31 cellular contexts compared by ENCODE assay signal in the genomic region with DNA sequence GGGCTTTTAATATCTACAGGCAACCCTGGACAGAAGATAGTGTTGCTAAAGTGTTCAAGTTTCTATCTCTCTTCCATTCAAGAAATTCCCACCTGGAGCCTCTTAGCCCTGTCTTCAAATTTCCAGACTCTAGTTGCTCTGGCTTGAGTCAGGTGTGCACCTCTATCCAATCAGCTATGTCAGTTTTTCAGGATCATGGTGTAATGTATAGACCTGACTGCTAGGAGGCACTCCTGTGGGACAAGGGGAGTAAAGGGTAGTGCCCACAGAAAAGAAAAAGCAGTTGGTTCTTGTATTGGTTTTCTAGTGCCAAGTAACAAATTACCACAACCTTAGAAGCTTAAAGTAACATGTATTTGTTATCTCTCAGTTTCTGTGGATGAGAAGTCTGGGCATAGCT. TPM values are rescaled to one million over a fixed set of nuclear protein-coding genes. Genes with fewer than 3 reads are reported as not detected.
DNase-seq lines count a peak whose midpoint lies in the region; ATAC-seq, FAIRE-seq and TF ChIP-seq lines count a peak whose summit lies in the region.
"Had no signal": no experiment of that assay in that cellular context is flagged by ENCODE, and none has a peak within 500 bp of the region (broad histone marks: within the 10 kb centered on the region; RNA-seq: fewer than 3 reads in every experiment).

No MANE protein-coding gene starts in this region.

- POLR2A ChIA-PET in H1 (lab: Charles Lee; ENCODE audit: partially characterized antibody), result no interaction called here

- H2BK5ac ChIP-seq in H1 (ENCODE audit: low read depth, low read length), result no peak overlapping the region

- H4K91ac ChIP-seq in H1 (replicated peaks; ENCODE audit: insufficient read length, low read length), result no peak overlapping the region

- H3K4me3 ChIP-seq in GM23338, result no peak overlapping the region
- H3K4me3 ChIP-seq in H1 (ENCODE audit: extremely low read depth in 1 of 4, insufficient read depth in 2 of 4, low read depth in 3 of 4, low read length in 4 of 4), result no peak overlapping the region
- H3K4me3 ChIP-seq in mucosa of rectum (ENCODE audit: low read length in 2 of 2), result no peak overlapping the region
- H3K4me3 ChIP-seq: BLaER1, gastrocnemius medialis, SJCRH30, upper lobe of left lung had no signal

- no peak overlapping the region for H3K18ac ChIP-seq in H1 (ENCODE audit: extremely low read depth, low read length)

- DNase-seq in GM23338 (ENCODE audit: low spot score) (peak; percentile 51), NCI-H82 treated with DMSO at 0.1 percent for 48 hours (lab: John Stamatoyannopoulos, UW; ENCODE audit: unreplicated experiment) (peak; percentile 62), H1 (ENCODE audit: low read depth in 1 of 2, low spot score in 2 of 2) (no peak), left cardiac atrium (no peak), superior temporal gyrus (ENCODE audit: extremely low spot score) (no peak)
- DNase-seq in activated naive CD4-positive, alpha-beta T cell treated with anti-CD3 and anti-CD28 coated beads, Interleukin-2, amount 50 U/mL, for 16 hours, result no peak
- DNase-seq: activated CD4-positive, alpha-beta T cell treated with anti-CD3 and anti-CD28 coated beads for 48 hours; activated effector memory CD4-positive, alpha-beta T cell treated with anti-CD3 and anti-CD28 coated beads, Interleukin-2, amount 50 U/mL, for 16 hours; activated naive CD8-positive, alpha-beta T cell treated with anti-CD3 and anti-CD28 coated beads, Interleukin-2, amount 10 ng/mL, durations not matched to agents 7 days and 5 days; activated T-cell treated with anti-CD3 and anti-CD28 coated beads, Interleukin-2, amount 50 U/mL, for 1 hour; aorta; central memory CD4-positive, alpha-beta T cell; DMS79 treated with DMSO at 0.1 percent for 48 hours; gastrocnemius medialis; GDM1; NCI-H1436 treated with DMSO at 0.1 percent for 48 hours; NCI-H2107; NCI-H748 treated with DMSO at 0.1 percent for 48 hours; SJCRH30; stimulated activated naive B cell treated with anti-CD40 and anti-IgM and Interleukin-4, amounts not matched to agents 10 μg/mL and 1 μg/mL and 100 μg/mL, for 72 hours; substantia nigra; T1000; upper lobe of left lung had no signal

- H3K79me2 ChIP-seq in GM23338 (replicated peaks; ENCODE audit: insufficient read depth) (no peaks in the 10 kb centered on the region), H1 (ENCODE audit: control insufficient read depth in 1 of 2, insufficient read depth in 2 of 2, low read length in 2 of 2) (no peaks in the 10 kb centered on the region)

- no peak overlapping the region for H4K5ac ChIP-seq in H1 (ENCODE audit: insufficient read length, low read depth, low read length)

- H3K36me3 ChIP-seq in GM23338 (ENCODE audit: insufficient read depth), result no peaks in the 10 kb centered on the region
- H3K36me3 ChIP-seq in H1 (ENCODE audit: control insufficient read depth in 2 of 4, insufficient read depth in 4 of 4, low read length in 3 of 4), result no peaks in the 10 kb centered on the region
- H3K36me3 ChIP-seq in mucosa of rectum (ENCODE audit: control insufficient read depth in 2 of 2, insufficient read depth in 2 of 2, low read length in 2 of 2), result no peaks in the 10 kb centered on the region
- H3K36me3 ChIP-seq: BLaER1, gastrocnemius medialis, SJCRH30, upper lobe of left lung had no signal

- no peak overlapping the region for H2BK12ac ChIP-seq in H1 (ENCODE audit: low read depth, low read length)

- peak; percentile 8 to 12; a peak in 1 of 4 replicates for TF ChIP-seq RAD21 in H1 (IDR thresholded peaks at IDR 0.05 in 1 of 2, conservative IDR thresholded peaks at IDR 0.05 in 1 of 2; ENCODE audit: low read depth in 2 of 2, low read length in 2 of 2)

- H3K23ac ChIP-seq in H1 (ENCODE audit: insufficient read length), result no peak overlapping the region

- H3K4me1 Mint-ChIP-seq in GM23338, result no peaks in the 10 kb centered on the region; the same call in 2 of the 3 replicates
- H3K4me1 Mint-ChIP-seq: activated naive CD8-positive, alpha-beta T cell treated with anti-CD3 and anti-CD28 coated beads, Interleukin-2, amount 10 ng/mL, durations not matched to agents 7 days and 5 days had no signal

- no peaks in the 10 kb centered on the region for H3K9me3 Mint-ChIP-seq in GM23338
- H3K9me3 Mint-ChIP-seq: activated naive CD8-positive, alpha-beta T cell treated with anti-CD3 and anti-CD28 coated beads, Interleukin-2, amount 10 ng/mL, durations not matched to agents 7 days and 5 days; dendritic cell treated with granulocyte-macrophage colony-stimulating factor and Interleukin-4, amounts not matched to agents 40 ng/mL and 50 ng/mL, for 4 days; stimulated activated naive B cell treated with anti-CD40 and anti-IgM and Interleukin-4, amounts not matched to agents 10 μg/mL and 1 μg/mL and 100 μg/mL, for 72 hours had no signal

- no peak overlapping the region for H3K27ac Mint-ChIP-seq in GM23338
- H3K27ac Mint-ChIP-seq: activated naive CD8-positive, alpha-beta T cell treated with anti-CD3 and anti-CD28 coated beads, Interleukin-2, amount 10 ng/mL, durations not matched to agents 7 days and 5 days; dendritic cell treated with granulocyte-macrophage colony-stimulating factor and Interleukin-4, amounts not matched to agents 40 ng/mL and 50 ng/mL, for 4 days; stimulated activated naive B cell treated with anti-CD40 and anti-IgM and Interleukin-4, amounts not matched to agents 10 μg/mL and 1 μg/mL and 100 μg/mL, for 72 hours had no signal

- H4K20me1 ChIP-seq in GM23338 (replicated peaks; ENCODE audit: insufficient read depth), result no peaks in the 10 kb centered on the region
- H4K20me1 ChIP-seq in H1 (replicated peaks in 1 of 2; ENCODE audit: control insufficient read depth in 1 of 2, insufficient read depth in 2 of 2, low read length in 2 of 2), result no peaks in the 10 kb centered on the region
- H4K20me1 ChIP-seq: BLaER1 had no signal

- H2BK120ac ChIP-seq in H1 (replicated peaks; ENCODE audit: low read depth, low read length), result no peak overlapping the region

- ATAC-seq in GM23338 (peak; percentile 81), left cardiac atrium (no peak), GM19395 (IDR thresholded peaks at IDR 0.05; ENCODE audit: unreplicated experiment) (no peak)
- ATAC-seq: gastrocnemius medialis; stimulated activated naive B cell treated with anti-CD40 and anti-IgM and Interleukin-4, amounts not matched to agents 10 μg/mL and 1 μg/mL and 100 μg/mL, for 72 hours had no signal

- no peaks in the 10 kb centered on the region for H3K23me2 ChIP-seq in H1 (ENCODE audit: low read depth, low read length)

- no peak for FAIRE-seq in H1 (lab: Jason Lieb, UNC)

- H3K9me2 ChIP-seq in GM23338 (ENCODE audit: insufficient read depth), result no peaks in the 10 kb centered on the region

- H3K9me3 ChIP-seq in H1 (ENCODE audit: insufficient read depth in 2 of 2, low read depth in 1 of 2, low read length in 1 of 2) (no peaks in the 10 kb centered on the region), mucosa of rectum (ENCODE audit: control insufficient read depth in 2 of 2, low read length in 2 of 2) (no peaks in the 10 kb centered on the region)
- H3K9me3 ChIP-seq: BLaER1, gastrocnemius medialis, SJCRH30, upper lobe of left lung had no signal

- peak; percentile 32 to 47 for TF ChIP-seq CTCF in GM23338 (conservative IDR thresholded peaks at IDR 0.05; ENCODE audit: low read depth in 2 of 2)
- peak in 1 of 3 experiments; percentile 31; a peak in 1 of 4 replicates for TF ChIP-seq CTCF in H1 (IDR thresholded peaks at IDR 0.05; ENCODE audit: control extremely low read depth in 1 of 3, insufficient read depth in 1 of 3, low read depth in 1 of 3, low read length in 3 of 3)

- H3K36me3 Mint-ChIP-seq in GM23338 (ENCODE audit: low read depth), result no peaks in the 10 kb centered on the region
- H3K36me3 Mint-ChIP-seq: activated naive CD8-positive, alpha-beta T cell treated with anti-CD3 and anti-CD28 coated beads, Interleukin-2, amount 10 ng/mL, durations not matched to agents 7 days and 5 days had no signal

- CTCF ChIA-PET in H1 (lab: Charles Lee; ENCODE audit: partially characterized antibody), result interaction anchor here (0.8 to 1.6 kb wide), 6 partner anchors 9 to 397 kb away, joined by 3 to 7 read pairs (median 4); a partner anchor contains a TSS

- H3K79me1 ChIP-seq in H1 (ENCODE audit: low read depth, low read length), result no peaks in the 10 kb centered on the region

- no peak for TF ChIP-seq EP300 in H1 (IDR thresholded peaks at IDR 0.05; ENCODE audit: borderline replicate concordance in 1 of 2, low read depth in 2 of 2, low read length in 2 of 2)

- no peak overlapping the region for H2BK20ac ChIP-seq in H1 (ENCODE audit: low read length)

- no peak overlapping the region for H3K4ac ChIP-seq in H1 (replicated peaks; ENCODE audit: insufficient read length, low read depth, low read length)

- H3K27ac ChIP-seq in GM23338 (ENCODE audit: low read depth) (no peak overlapping the region), H1 (ENCODE audit: low read depth, low read length) (no peak overlapping the region), mucosa of rectum (ENCODE audit: low read depth in 2 of 2, low read length in 2 of 2) (peak overlapping the region; percentile 10 to 26)
- H3K27ac ChIP-seq: BLaER1, gastrocnemius medialis, SJCRH30, upper lobe of left lung, VCaP had no signal

- H3K27me3 ChIP-seq in GM23338 (ENCODE audit: insufficient read depth) (peaks cover 25% of the 10 kb centered on the region; the same call in 1 of the 2 replicates), H1 (replicated peaks in 1 of 4; ENCODE audit: control insufficient read depth in 3 of 4, extremely low read depth in 1 of 4, insufficient read depth in 3 of 4, low read length in 3 of 4) (peaks cover 1 to 9% (median 5%) of the 10 kb centered on the region in 4 experiments; a peak in 5 of 7 replicates), mucosa of rectum (ENCODE audit: control insufficient read depth in 2 of 2, insufficient read depth in 2 of 2, low read length in 2 of 2) (no peaks in the 10 kb centered on the region)
- H3K27me3 ChIP-seq: BLaER1, gastrocnemius medialis, SJCRH30, upper lobe of left lung had no signal

- H3K4me1 ChIP-seq in GM23338 (ENCODE audit: insufficient read depth), result no peaks in the 10 kb centered on the region
- no peaks in the 10 kb centered on the region for H3K4me1 ChIP-seq in H1 (replicated peaks in 1 of 4; ENCODE audit: control insufficient read depth in 3 of 4, insufficient read depth in 4 of 4, low read length in 3 of 4)
- H3K4me1 ChIP-seq in mucosa of rectum (ENCODE audit: control insufficient read depth in 2 of 2, insufficient read depth in 2 of 2, low read length in 2 of 2), result peaks cover 12 to 13% of the 10 kb centered on the region in 2 donors
- H3K4me1 ChIP-seq: BLaER1, gastrocnemius medialis, SJCRH30, upper lobe of left lung had no signal

- intact Hi-C loops in left cardiac atrium (cut with DNase I), result loop anchor here in 1 of 2 donors (5.0 kb wide), 1 partner anchor 420 kb away; no protein-coding TSS in a partner anchor

- no peak overlapping the region for H3K4me2 ChIP-seq in GM23338
- no peak overlapping the region for H3K4me2 ChIP-seq in H1 (ENCODE audit: insufficient read depth in 1 of 2, low read depth in 2 of 2, low read length in 2 of 2)
- H3K4me2 ChIP-seq: BLaER1 had no signal

- TF ChIP-seq POLR2A in H1 (IDR thresholded peaks at IDR 0.05; ENCODE audit: control extremely low read depth in 1 of 2, low read depth in 2 of 2, low read length in 2 of 2), result no peak

- no peak overlapping the region for H3K14ac ChIP-seq in H1 (ENCODE audit: insufficient read length)

- no peak overlapping the region for H3K56ac ChIP-seq in H1 (replicated peaks; ENCODE audit: insufficient read length, low read depth, low read length)

- H2AFZ ChIP-seq in GM23338, result no peak overlapping the region
- no peak overlapping the region for H2AFZ ChIP-seq in H1 (ENCODE audit: low read length)

- no peak overlapping the region for H4K8ac ChIP-seq in H1 (ENCODE audit: extremely low read depth, insufficient read depth, low read length)

- no peak overlapping the region for H2BK15ac ChIP-seq in H1 (ENCODE audit: low read length)

- no peak overlapping the region for H3K9ac ChIP-seq in H1 (replicated peaks in 1 of 4; ENCODE audit: extremely low read depth in 1 of 4, low read depth in 3 of 4, low read length in 3 of 4)
- H3K9ac ChIP-seq in mucosa of rectum (ENCODE audit: low read depth in 1 of 2, low read length in 2 of 2), result no peak overlapping the region
- H3K9ac ChIP-seq: BLaER1 had no signal

- H3K4me3 Mint-ChIP-seq in GM23338, result no peak overlapping the region
- H3K4me3 Mint-ChIP-seq: activated naive CD8-positive, alpha-beta T cell treated with anti-CD3 and anti-CD28 coated beads, Interleukin-2, amount 10 ng/mL, durations not matched to agents 7 days and 5 days; dendritic cell treated with granulocyte-macrophage colony-stimulating factor and Interleukin-4, amounts not matched to agents 40 ng/mL and 50 ng/mL, for 4 days; stimulated activated naive B cell treated with anti-CD40 and anti-IgM and Interleukin-4, amounts not matched to agents 10 μg/mL and 1 μg/mL and 100 μg/mL, for 72 hours had no signal

- H3K27me3 Mint-ChIP-seq in GM23338 (ENCODE audit: insufficient read depth, low read depth, poor library complexity), result peaks cover 3% of the 10 kb centered on the region

- no peaks in the 10 kb centered on the region for H3F3A ChIP-seq in GM23338 (replicated peaks; ENCODE audit: low read depth)

- H2AK5ac ChIP-seq in H1 (ENCODE audit: low read depth, low read length), result no peak overlapping the region

RNA-seq across cellular contexts. Expression of a gene that starts 6.2 kb away (rescaled TPM):
- 84.9 and 85.4 TPM in 2 replicates for total RNA-seq in GM23338 (2014; rRNA removed; shearing (Covaris generic))
- polyA plus RNA-seq in GM23338 (2016; fragmentation: Nextera tagmentation; extraction: Ambion mirVana) (142 and 170 TPM in 2 replicates), H1 (2011; rRNA removed) (21.4 and 35.8 TPM in 2 replicates)
- total RNA-seq in H1 (2021; fragmentation: NEBNext Ultra II Directional; extraction: Animal tissue kit (Norgen Biotek cat#: 25700)), result 94.1 and 103 TPM in 2 replicates
- polyA plus RNA-seq in H1 (2011; cell fraction: cytosol; rRNA removed), result 66.5 TPM
- 34.5 TPM for polyA plus RNA-seq in H1 (2011; cell fraction: nucleus; rRNA removed)
- polyA plus RNA-seq in H1 (2012, experiment 1 of 2), result 56.6 to 105 TPM (median 63.5 TPM) in 4 replicates
- 5.1 TPM for polyA plus RNA-seq in H1 (2012, experiment 2 of 2)
- 114 TPM for polyA plus RNA-seq in H1 (2013, experiment 1 of 2)
- polyA plus RNA-seq in H1 (2013, experiment 2 of 2), result 104 TPM
- polyA minus RNA-seq in H1 (2011; rRNA and poly(A)+ RNA removed), result 25.6 and 38.6 TPM in 2 replicates
- polyA minus RNA-seq in H1 (2011; cell fraction: cytosol; rRNA and poly(A)+ RNA removed), result 31.3 TPM
- polyA minus RNA-seq in H1 (2011; cell fraction: nucleus; rRNA and poly(A)+ RNA removed), result 52.2 TPM
- total RNA-seq in left cardiac atrium, result 10 to 100 TPM; 49.2 to 54.5 TPM

RNA-seq across cellular contexts. Expression of a gene that starts 39.4 kb away (rescaled TPM):
- 1.6 and 4.5 TPM in 2 replicates for total RNA-seq in GM23338 (2014; rRNA removed; shearing (Covaris generic))
- polyA plus RNA-seq in GM23338 (2016; fragmentation: Nextera tagmentation; extraction: Ambion mirVana) (0.28 and 0.45 TPM in 2 replicates), H1 (2011; rRNA removed) (0.38 and 0.71 TPM in 2 replicates)
- 0.82 and 1.2 TPM in 2 replicates for total RNA-seq in H1 (2021; fragmentation: NEBNext Ultra II Directional; extraction: Animal tissue kit (Norgen Biotek cat#: 25700))
- 0.23 TPM for polyA plus RNA-seq in H1 (2011; cell fraction: cytosol; rRNA removed)
- polyA plus RNA-seq in H1 (2011; cell fraction: nucleus; rRNA removed), result 1.2 TPM
- polyA plus RNA-seq in H1 (2012, experiment 1 of 2), result 0.19 to 0.54 TPM (median 0.35 TPM) in 4 replicates
- 0.04 TPM for polyA plus RNA-seq in H1 (2012, experiment 2 of 2)
- polyA plus RNA-seq in H1 (2013, experiment 1 of 2), result 0.57 TPM
- polyA plus RNA-seq in H1 (2013, experiment 2 of 2), result 0.50 TPM
- 0.61 and 0.73 TPM in 2 replicates for polyA minus RNA-seq in H1 (2011; rRNA and poly(A)+ RNA removed)
- polyA minus RNA-seq in H1 (2011; cell fraction: cytosol; rRNA and poly(A)+ RNA removed), result 0.15 TPM
- polyA minus RNA-seq in H1 (2011; cell fraction: nucleus; rRNA and poly(A)+ RNA removed), result 2.3 TPM
- 10 to 100 TPM; 14.9 to 22.6 TPM for total RNA-seq in left cardiac atrium
- total RNA-seq: activated CD8-positive, alpha-beta memory T cell treated with anti-CD3 and anti-CD28 coated beads for 36 hours; osteocyte; SJCRH30 had no signal
- polyA plus RNA-seq: AG04450 had no signal

Comparison
In these comparisons a context has a peak if more than half of its experiments do, and no peak if none do; other contexts are left out.
1. DNase-seq: peak in GM23338 (single experiment) and NCI-H82 treated with DMSO at 0.1 percent for 48 hours (single experiment); none in H1 (0 of 2), left cardiac atrium (single experiment), activated naive CD4-positive, alpha-beta T cell treated with anti-CD3 and anti-CD28 coated beads, Interleukin-2, amount 50 U/mL, for 16 hours (single experiment) and superior temporal gyrus (single experiment).
2. H3K27ac ChIP-seq: peak in mucosa of rectum (2 of 2); none in GM23338 (single experiment) and H1 (single experiment).